Comparison of ENCODE assay signal across 8 cellular contexts in the genomic region with DNA sequence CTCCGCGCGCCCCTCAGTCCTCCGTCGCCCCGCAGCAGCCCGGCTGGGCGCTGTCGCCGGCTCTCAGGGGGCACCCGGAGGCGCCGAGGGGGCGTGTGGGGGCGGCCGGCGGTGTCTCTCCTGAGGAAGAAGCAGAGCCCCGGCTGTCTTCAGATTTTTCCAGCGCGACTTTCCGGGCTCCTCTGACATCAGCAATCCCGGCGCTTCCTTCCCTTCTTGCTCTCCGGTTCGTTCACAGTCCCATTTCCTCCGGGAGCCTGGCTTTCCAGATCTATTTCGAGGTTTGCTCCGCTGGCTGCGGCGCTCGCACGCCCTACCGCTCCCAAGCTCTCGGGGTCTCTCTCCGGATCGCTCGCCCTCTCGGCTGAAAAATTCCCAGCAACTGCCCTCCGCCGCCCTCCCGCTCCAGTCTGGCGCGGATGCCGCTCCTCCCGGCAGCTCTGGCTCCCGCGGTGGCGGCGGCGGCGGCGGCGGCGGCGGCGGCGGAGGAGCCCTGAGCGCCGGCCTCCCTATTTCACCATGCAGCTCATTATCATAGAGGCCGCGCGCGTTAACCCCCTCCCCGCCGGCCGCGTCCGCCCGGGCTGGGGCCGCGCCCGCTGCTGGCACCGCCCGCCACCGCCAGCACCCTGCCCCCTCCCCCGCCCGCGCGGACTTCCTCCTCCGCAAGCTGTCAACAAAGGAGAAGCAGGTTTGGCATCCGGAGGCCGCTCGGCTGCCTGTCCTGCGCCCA. TPM values are rescaled to one million over a fixed set of nuclear protein-coding genes. Genes with fewer than 3 reads are reported as not detected.
DNase-seq lines count a peak whose midpoint lies in the region; FAIRE-seq and TF ChIP-seq lines count a peak whose summit lies in the region.

A gene with protein sequence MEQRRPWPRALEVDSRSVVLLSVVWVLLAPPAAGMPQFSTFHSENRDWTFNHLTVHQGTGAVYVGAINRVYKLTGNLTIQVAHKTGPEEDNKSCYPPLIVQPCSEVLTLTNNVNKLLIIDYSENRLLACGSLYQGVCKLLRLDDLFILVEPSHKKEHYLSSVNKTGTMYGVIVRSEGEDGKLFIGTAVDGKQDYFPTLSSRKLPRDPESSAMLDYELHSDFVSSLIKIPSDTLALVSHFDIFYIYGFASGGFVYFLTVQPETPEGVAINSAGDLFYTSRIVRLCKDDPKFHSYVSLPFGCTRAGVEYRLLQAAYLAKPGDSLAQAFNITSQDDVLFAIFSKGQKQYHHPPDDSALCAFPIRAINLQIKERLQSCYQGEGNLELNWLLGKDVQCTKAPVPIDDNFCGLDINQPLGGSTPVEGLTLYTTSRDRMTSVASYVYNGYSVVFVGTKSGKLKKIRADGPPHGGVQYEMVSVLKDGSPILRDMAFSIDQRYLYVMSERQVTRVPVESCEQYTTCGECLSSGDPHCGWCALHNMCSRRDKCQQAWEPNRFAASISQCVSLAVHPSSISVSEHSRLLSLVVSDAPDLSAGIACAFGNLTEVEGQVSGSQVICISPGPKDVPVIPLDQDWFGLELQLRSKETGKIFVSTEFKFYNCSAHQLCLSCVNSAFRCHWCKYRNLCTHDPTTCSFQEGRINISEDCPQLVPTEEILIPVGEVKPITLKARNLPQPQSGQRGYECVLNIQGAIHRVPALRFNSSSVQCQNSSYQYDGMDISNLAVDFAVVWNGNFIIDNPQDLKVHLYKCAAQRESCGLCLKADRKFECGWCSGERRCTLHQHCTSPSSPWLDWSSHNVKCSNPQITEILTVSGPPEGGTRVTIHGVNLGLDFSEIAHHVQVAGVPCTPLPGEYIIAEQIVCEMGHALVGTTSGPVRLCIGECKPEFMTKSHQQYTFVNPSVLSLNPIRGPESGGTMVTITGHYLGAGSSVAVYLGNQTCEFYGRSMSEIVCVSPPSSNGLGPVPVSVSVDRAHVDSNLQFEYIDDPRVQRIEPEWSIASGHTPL (N-terminal part only) (minus strand): TSS at position 534 of the 733 bp plus-strand sequence. CDS start 26,462 bp downstream, outside the sequence.

- H3K4me3 Mint-ChIP-seq in chondrocyte (ENCODE audit: unreplicated experiment): peak within 1 kb of the TSS; percentile 96

- H3K36me3 ChIP-seq in kidney (ENCODE audit: control insufficient read depth in 1 of 2, insufficient read depth in 2 of 2, low read length in 2 of 2): no peaks in the 10 kb centered on the region

- H3K9me3 ChIP-seq in kidney (ENCODE audit: control insufficient read depth in 1 of 2, low read length in 2 of 2): no peaks in the 10 kb centered on the region

- H3K9me3 Mint-ChIP-seq in chondrocyte (ENCODE audit: low read depth): no peaks in the 10 kb centered on the region

- peak; percentile 67 for DNase-seq in CMK (ENCODE audit: low read depth)
- DNase-seq in HFF-Myc (ENCODE audit: extremely low read depth, low read depth): no peak
- DNase-seq in NCI-H2227 treated with DMSO at 0.1 percent for 48 hours (lab: John Stamatoyannopoulos, UW): peak; percentile 64
- DNase-seq in activated CD4-positive, CD25-positive, alpha-beta regulatory T cell treated with anti-CD3 and anti-CD28 coated beads, Interleukin-2, amount 50 U/mL, for 72 hours: peak; percentile 67
- no peak for DNase-seq in chondrocyte (ENCODE audit: low spot score)
- DNase-seq in kidney: peak; percentile 95
- DNase-seq in stimulated activated CD4-positive, alpha-beta T cell treated with anti-CD3 and anti-CD28 coated beads, Interleukin-15, amount 100 ng/mL, for 1 hour (ENCODE audit: low read depth in 1 of 2, low spot score in 1 of 2): peak; percentile 28 to 38
- DNase-seq in OCI-M2 (lab: John Stamatoyannopoulos, UW; ENCODE audit: unreplicated experiment): no peak

- H3K27me3 Mint-ChIP-seq in chondrocyte (ENCODE audit: low read depth): no peaks in the 10 kb centered on the region

- H3K4me3 ChIP-seq in HFF-Myc (replicated peaks; ENCODE audit: low read depth, low read length): peak within 1 kb of the TSS; percentile 56
- H3K4me3 ChIP-seq in kidney (ENCODE audit: low read length in 2 of 2): peak within 1 kb of the TSS; percentile 71 to 76

- H3K36me3 Mint-ChIP-seq in chondrocyte (ENCODE audit: low read depth): no peaks in the 10 kb centered on the region

- H3K27ac ChIP-seq in kidney (ENCODE audit: low read depth in 2 of 2, low read length in 2 of 2): peak within 1 kb of the TSS; percentile 68 to 80

- TF ChIP-seq CTCF in HFF-Myc (IDR thresholded peaks at IDR 0.05; ENCODE audit: low read depth, low read length, missing control alignments) (no peak), chondrocyte (IDR thresholded peaks at IDR 0.05) (no peak), kidney (IDR thresholded peaks at IDR 0.05; ENCODE audit: borderline replicate concordance, extremely low read depth, insufficient read depth) (no peak)

- H3K9ac ChIP-seq in kidney (ENCODE audit: low read length in 2 of 2): peak within 1 kb of the TSS; percentile 66 to 77

- H3K27ac Mint-ChIP-seq in chondrocyte (ENCODE audit: unreplicated experiment): peak within 1 kb of the TSS; percentile 93

- FAIRE-seq in kidney (lab: Jason Lieb, UNC): no peak

- peaks cover 64% of the 10 kb centered on the region for H3K4me1 Mint-ChIP-seq in chondrocyte (ENCODE audit: low read depth)

- peaks cover 13 to 33% of the 10 kb centered on the region in 2 donors for H3K4me1 ChIP-seq in kidney (ENCODE audit: control insufficient read depth in 1 of 2, insufficient read depth in 1 of 2, low read depth in 1 of 2, low read length in 2 of 2)

- intact Hi-C loops in kidney (cut with DNase I): loop anchor here (10.0 kb wide), 1 partner anchor 219 kb away; no protein-coding TSS in a partner anchor

RNA-seq across cellular contexts. Expression of the gene that starts here (rescaled TPM):
- total RNA-seq in chondrocyte (22.0 to 37.9 TPM (median 24.9 TPM) in 3 replicates), kidney (27.9 TPM)
- 2.4 TPM for polyA plus RNA-seq in kidney (ENCODE audit: insufficient read depth, low read depth, low replicate concordance)

Comparison
In these comparisons a context has a peak if more than half of its experiments do, and no peak if none do; other contexts are left out.
1. DNase-seq: peak in CMK (single experiment), NCI-H2227 treated with DMSO at 0.1 percent for 48 hours (single experiment), activated CD4-positive, CD25-positive, alpha-beta regulatory T cell treated with anti-CD3 and anti-CD28 coated beads, Interleukin-2, amount 50 U/mL, for 72 hours (single experiment), kidney (single experiment) and stimulated activated CD4-positive, alpha-beta T cell treated with anti-CD3 and anti-CD28 coated beads, Interleukin-15, amount 100 ng/mL, for 1 hour (2 of 2); none in HFF-Myc (single experiment), chondrocyte (single experiment) and OCI-M2 (single experiment).